9 cellular contexts compared by ENCODE assay signal in genomic region chr5:168076561-168076991, GRCh38.
DNase-seq lines count a peak whose midpoint lies in the region; ATAC-seq and TF ChIP-seq lines count a peak whose summit lies in the region.
"Had no signal": no experiment of that assay in that cellular context is flagged by ENCODE, and none has a peak within 500 bp of the region (broad histone marks: within the 10 kb centered on the region; RNA-seq: fewer than 3 reads in every experiment).

No MANE protein-coding gene starts in this region.

- no peaks in the 10 kb centered on the region for H3K4me1 Mint-ChIP-seq in nephron progenitor cell
- no peaks in the 10 kb centered on the region for H3K4me1 Mint-ChIP-seq in CD8-positive, alpha-beta T cell (ENCODE audit: low read depth)

- H3K4me3 Mint-ChIP-seq in nephron progenitor cell: no peak overlapping the region
- no peak overlapping the region for H3K4me3 Mint-ChIP-seq in CD8-positive, alpha-beta T cell

- no peak for ATAC-seq in HG02763 (IDR thresholded peaks at IDR 0.05; ENCODE audit: unreplicated experiment)
- no peak for ATAC-seq in CD8-positive, alpha-beta T cell

- H3K27me3 ChIP-seq in brain microvascular endothelial cell (replicated peaks): no peaks in the 10 kb centered on the region
- H3K27me3 ChIP-seq in CD8-positive, alpha-beta T cell (ENCODE audit: insufficient read depth, low read length): no peaks in the 10 kb centered on the region
- H3K27me3 ChIP-seq: BLaER1 treated with 17β-estradiol and CSF1 and Interleukin-3, amounts not matched to agents 10 nM and 100 nM had no signal

- no peaks in the 10 kb centered on the region for H3K4me1 ChIP-seq in CD8-positive, alpha-beta T cell (ENCODE audit: insufficient read depth, low read length)

- intact Hi-C loops in CD8-positive, alpha-beta T cell (cut with DNase I, micrococcal nuclease): no loop called here

- no peak overlapping the region for H3K27ac Mint-ChIP-seq in nephron progenitor cell
- H3K27ac Mint-ChIP-seq in CD8-positive, alpha-beta T cell: no peak overlapping the region

- peak; percentile 60 for TF ChIP-seq CTCF in brain microvascular endothelial cell (IDR thresholded peaks at IDR 0.05; ENCODE audit: low read depth, low read length, missing control alignments)
- peak; percentile 49 for TF ChIP-seq CTCF in nephron progenitor cell (IDR thresholded peaks at IDR 0.05)
- no peak for TF ChIP-seq CTCF in CD8-positive, alpha-beta T cell (IDR thresholded peaks at IDR 0.05)

- H3K27ac ChIP-seq in brain microvascular endothelial cell: no peak overlapping the region
- H3K27ac ChIP-seq in CD8-positive, alpha-beta T cell (ENCODE audit: low read depth, low read length): no peak overlapping the region
- H3K27ac ChIP-seq: BLaER1 treated with 17β-estradiol and CSF1 and Interleukin-3, amounts not matched to agents 10 nM and 100 nM had no signal

- H3K9me3 Mint-ChIP-seq in nephron progenitor cell: peaks cover 19% of the 10 kb centered on the region
- no peaks in the 10 kb centered on the region for H3K9me3 Mint-ChIP-seq in CD8-positive, alpha-beta T cell

- H3K4me3 ChIP-seq in brain microvascular endothelial cell (ENCODE audit: low read depth, low read length): no peak overlapping the region
- H3K4me3 ChIP-seq in CD8-positive, alpha-beta T cell (ENCODE audit: low read depth, low read length): no peak overlapping the region
- H3K4me3 ChIP-seq: BLaER1 treated with 17β-estradiol and CSF1 and Interleukin-3, amounts not matched to agents 10 nM and 100 nM had no signal

- in situ Hi-C loops in brain microvascular endothelial cell (cut with HindIII; ENCODE audit: low pct_ligation_motif_present, low sequenced_read_pairs): no loop called here

- DNase-seq in NCI-H526 (lab: John Stamatoyannopoulos, UW): peak; percentile 2 to 33
- no peak for DNase-seq in NCI-H526 treated with DMSO at 0.1 percent for 48 hours (lab: John Stamatoyannopoulos, UW)
- DNase-seq in HuH-7 (ENCODE audit: low spot score): peak; percentile 18
- peak; percentile 24 for DNase-seq in brain microvascular endothelial cell
- peak; percentile 58 for DNase-seq in nephron progenitor cell
- DNase-seq in DMS114 treated with DMSO at 0.1 percent for 48 hours (lab: John Stamatoyannopoulos, UW; ENCODE audit: unreplicated experiment): no peak
- DNase-seq in CD8-positive, alpha-beta T cell: no peak

- no peaks in the 10 kb centered on the region for H3K36me3 ChIP-seq in brain microvascular endothelial cell (replicated peaks)
- H3K36me3 ChIP-seq in CD8-positive, alpha-beta T cell (ENCODE audit: insufficient read depth, low read length): no peaks in the 10 kb centered on the region

- CTCF ChIA-PET in CD8-positive, alpha-beta T cell (lab: Charles Lee): no interaction called here

- H3K36me3 Mint-ChIP-seq in nephron progenitor cell (ENCODE audit: low read depth): no peaks in the 10 kb centered on the region
- H3K36me3 Mint-ChIP-seq in CD8-positive, alpha-beta T cell: no peaks in the 10 kb centered on the region

- peaks cover 36% of the 10 kb centered on the region for H3K27me3 Mint-ChIP-seq in nephron progenitor cell (ENCODE audit: low read depth, poor library complexity)
- H3K27me3 Mint-ChIP-seq in CD8-positive, alpha-beta T cell (ENCODE audit: low read depth): no peaks in the 10 kb centered on the region

- POLR2A ChIA-PET in CD8-positive, alpha-beta T cell (lab: Charles Lee): interaction anchor here (0.6 kb wide), 1 partner anchor 69 kb away, joined by 4 read pairs; no protein-coding TSS in a partner anchor

- H3K9me3 ChIP-seq in CD8-positive, alpha-beta T cell (ENCODE audit: low read length): no peaks in the 10 kb centered on the region

Comparison
In these comparisons a context has a peak if more than half of its experiments do, and no peak if none do; other contexts are left out.
1. DNase-seq: peak in NCI-H526 (2 of 2), HuH-7 (single experiment), brain microvascular endothelial cell (single experiment) and nephron progenitor cell (single experiment); none in NCI-H526 treated with DMSO at 0.1 percent for 48 hours (single experiment), DMS114 treated with DMSO at 0.1 percent for 48 hours (single experiment) and CD8-positive, alpha-beta T cell (0 of 7).